In the genomic region with DNA sequence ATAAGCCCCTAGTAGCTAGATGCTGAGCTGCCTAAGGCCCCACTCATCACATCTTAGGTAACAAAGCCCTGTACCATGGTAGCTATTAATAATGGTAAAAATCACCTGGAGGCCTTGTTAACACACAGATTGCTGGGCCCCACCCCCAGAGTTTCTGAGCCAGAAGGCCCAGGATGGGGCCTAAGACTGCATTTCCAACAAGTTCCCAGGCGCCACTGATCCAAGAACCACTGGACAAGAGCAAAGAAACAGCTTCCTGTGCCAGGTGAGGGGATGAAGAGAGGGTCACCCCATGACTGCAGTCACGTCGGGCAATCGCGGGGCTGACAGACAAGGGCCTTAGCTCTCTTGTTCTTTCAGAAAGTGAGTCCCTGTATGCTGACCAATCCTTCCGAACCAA, we compare ENCODE assay signal across 26 cellular contexts. TPM values are rescaled to one million over a fixed set of nuclear protein-coding genes. Genes with fewer than 3 reads are reported as not detected.
DNase-seq lines count a peak whose midpoint lies in the region; FAIRE-seq and TF ChIP-seq lines count a peak whose summit lies in the region.
"Had no signal": no experiment of that assay in that cellular context is flagged by ENCODE, and none has a peak within 500 bp of the region (broad histone marks: within the 10 kb centered on the region; RNA-seq: fewer than 3 reads in every experiment).

No MANE protein-coding gene starts in this region.

- H4K8ac ChIP-seq in H1 (ENCODE audit: extremely low read depth, insufficient read depth, low read length) = no peak overlapping the region; the same call in 1 of the 2 replicates

- H3K27ac Mint-ChIP-seq in activated T-helper 2 cell treated with anti-CD3 and anti-CD28 coated beads, Interferon-gamma antibody, Interleukin-2, Interleukin-4, amounts not matched to agents 10 μg/mL and 5 μg/mL and 100 μg/mL, durations not matched to agents 14 hours and 24 hours and 36 hours = no peak overlapping the region
- H3K27ac Mint-ChIP-seq: CD4-positive, alpha-beta T cell; GM23338; HFFc6 had no signal

- peaks cover 0 to 3% of the 10 kb centered on the region in 2 experiments; a peak in 1 of 4 replicates for H3K9me3 ChIP-seq in H1 (ENCODE audit: insufficient read depth in 2 of 2, low read depth in 1 of 2, low read length in 1 of 2)
- H3K9me3 ChIP-seq in spleen = no peaks in the 10 kb centered on the region
- H3K9me3 ChIP-seq: A549, BE2C, HAP-1 had no signal

- H3K27me3 ChIP-seq in KMS-11 (ENCODE audit: insufficient read depth, low read depth) (no peaks in the 10 kb centered on the region), H1 (replicated peaks in 1 of 4; ENCODE audit: control insufficient read depth in 3 of 4, extremely low read depth in 1 of 4, insufficient read depth in 3 of 4, low read length in 3 of 4) (no peaks in the 10 kb centered on the region), spleen (replicated peaks in 1 of 7) (no peaks in the 10 kb centered on the region)
- H3K27me3 ChIP-seq: BE2C; BLaER1 treated with 17β-estradiol and CSF1 and Interleukin-3, amounts not matched to agents 10 nM and 100 nM had no signal

- no peak overlapping the region for H3K9ac ChIP-seq in KMS-11
- no peak overlapping the region for H3K9ac ChIP-seq in H1 (replicated peaks in 1 of 4; ENCODE audit: extremely low read depth in 1 of 4, low read depth in 3 of 4, low read length in 3 of 4)
- H3K9ac ChIP-seq: BLaER1 treated with 17β-estradiol and CSF1 and Interleukin-3, amounts not matched to agents 10 nM and 100 nM had no signal

- intact Hi-C loops in spleen (cut with DNase I; ENCODE audit: low total_unique reads) = no loop called here
- intact Hi-C loops in activated T-helper 2 cell treated with anti-CD3 and anti-CD28 coated beads, Interferon-gamma antibody, Interleukin-2, Interleukin-4, amounts not matched to agents 10 μg/mL and 5 μg/mL and 100 μg/mL, durations not matched to agents 14 hours and 24 hours and 36 hours (cut with micrococcal nuclease) = no loop called here

- no peak overlapping the region for H3K4ac ChIP-seq in H1 (replicated peaks; ENCODE audit: insufficient read length, low read depth, low read length)

- H3K56ac ChIP-seq in H1 (replicated peaks; ENCODE audit: insufficient read length, low read depth, low read length) = no peak overlapping the region

- no peak overlapping the region for H3K4me3 Mint-ChIP-seq in activated T-helper 2 cell treated with anti-CD3 and anti-CD28 coated beads, Interferon-gamma antibody, Interleukin-2, Interleukin-4, amounts not matched to agents 10 μg/mL and 5 μg/mL and 100 μg/mL, durations not matched to agents 14 hours and 24 hours and 36 hours (ENCODE audit: low read depth)
- H3K4me3 Mint-ChIP-seq: CD14-positive monocyte; CD4-positive, alpha-beta T cell; CD8-positive, alpha-beta memory T cell; GM23338; HFFc6 had no signal

- H2BK12ac ChIP-seq in H1 (ENCODE audit: low read depth, low read length) = no peak overlapping the region

- 0 out of 2 replicates have a peak overlapping the region, but pooled peaks have one; percentile 34 for H2BK20ac ChIP-seq in H1 (ENCODE audit: low read length)

- no peak overlapping the region for H3K18ac ChIP-seq in H1 (ENCODE audit: extremely low read depth, low read length)

- H3K79me2 ChIP-seq in KMS-11 (ENCODE audit: insufficient read depth, low read depth) (no peaks in the 10 kb centered on the region), H1 (ENCODE audit: control insufficient read depth in 1 of 2, insufficient read depth in 2 of 2, low read length in 2 of 2) (peaks cover 0 to 15% of the 10 kb centered on the region in 2 experiments; a peak in 1 of 4 replicates)

- peak overlapping the region; percentile 83; the same call in 1 of the 2 replicates for H2BK5ac ChIP-seq in H1 (ENCODE audit: low read depth, low read length)

- H3K4me1 Mint-ChIP-seq in activated T-helper 2 cell treated with anti-CD3 and anti-CD28 coated beads, Interferon-gamma antibody, Interleukin-2, Interleukin-4, amounts not matched to agents 10 μg/mL and 5 μg/mL and 100 μg/mL, durations not matched to agents 14 hours and 24 hours and 36 hours (ENCODE audit: low read depth) = peaks cover 58% of the 10 kb centered on the region

- no peak for TF ChIP-seq POLR2A in H1 (IDR thresholded peaks at IDR 0.05; ENCODE audit: control extremely low read depth in 1 of 2, low read depth in 2 of 2, low read length in 2 of 2)
- TF ChIP-seq POLR2A in spleen (IDR thresholded peaks at IDR 0.05) = no peak

- no peak for TF ChIP-seq RAD21 in H1 (IDR thresholded peaks at IDR 0.05 in 1 of 2, conservative IDR thresholded peaks at IDR 0.05 in 1 of 2; ENCODE audit: low read depth in 2 of 2, low read length in 2 of 2)

- no peak overlapping the region for H3K23ac ChIP-seq in H1 (ENCODE audit: insufficient read length)

- H3K36me3 ChIP-seq in KMS-11 (ENCODE audit: insufficient read depth) (no peaks in the 10 kb centered on the region), H1 (ENCODE audit: control insufficient read depth in 2 of 4, insufficient read depth in 4 of 4, low read length in 3 of 4) (peaks cover 12 to 68% (median 35%) of the 10 kb centered on the region in 4 experiments), spleen (peaks cover 0 to 100% (median 76%) of the 10 kb centered on the region in 6 donors)
- H3K36me3 ChIP-seq: BE2C had no signal

- no peak overlapping the region for H2BK120ac ChIP-seq in H1 (replicated peaks; ENCODE audit: low read depth, low read length)

- H3K4me1 ChIP-seq in KMS-11 (ENCODE audit: low read depth, poor library complexity, severe bottlenecking) (peaks cover 69% of the 10 kb centered on the region), H1 (replicated peaks in 1 of 4; ENCODE audit: control insufficient read depth in 3 of 4, insufficient read depth in 4 of 4, low read length in 3 of 4) (0 out of 7 replicates have a peak, but pooled peaks cover 0 to 2% (median 0%) of the 10 kb centered on the region in 4 experiments), spleen (peaks cover 0 to 15% (median 3%) of the 10 kb centered on the region in 6 donors)
- H3K4me1 ChIP-seq: BE2C, HAP-1 had no signal

- H3K27me3 Mint-ChIP-seq in activated T-helper 2 cell treated with anti-CD3 and anti-CD28 coated beads, Interferon-gamma antibody, Interleukin-2, Interleukin-4, amounts not matched to agents 10 μg/mL and 5 μg/mL and 100 μg/mL, durations not matched to agents 14 hours and 24 hours and 36 hours (ENCODE audit: low read depth) = no peaks in the 10 kb centered on the region

- H3K23me2 ChIP-seq in H1 (ENCODE audit: low read depth, low read length) = no peaks in the 10 kb centered on the region

- H4K5ac ChIP-seq in H1 (ENCODE audit: insufficient read length, low read depth, low read length) = no peak overlapping the region

- H4K20me1 ChIP-seq in KMS-11 (ENCODE audit: insufficient read depth) (0 out of 2 replicates have a peak, but pooled peaks cover 2% of the 10 kb centered on the region), H1 (replicated peaks in 1 of 2; ENCODE audit: control insufficient read depth in 1 of 2, insufficient read depth in 2 of 2, low read length in 2 of 2) (no peaks in the 10 kb centered on the region)

- TF ChIP-seq CTCF in KMS-11 (conservative IDR thresholded peaks at IDR 0.05; ENCODE audit: low read depth, low read length) = no peak
- no peak for TF ChIP-seq CTCF in H1 (IDR thresholded peaks at IDR 0.05; ENCODE audit: control extremely low read depth in 1 of 3, insufficient read depth in 1 of 3, low read depth in 1 of 3, low read length in 3 of 3)
- TF ChIP-seq CTCF in spleen (IDR thresholded peaks at IDR 0.05 in 8 of 11, conservative IDR thresholded peaks at IDR 0.05 in 3 of 11) = no peak

- DNase-seq in activated effector memory CD4-positive, alpha-beta T cell treated with anti-CD3 and anti-CD28 coated beads, Interleukin-2, amount 50 U/mL, for 16 hours = peak; percentile 34
- DNase-seq in activated effector memory CD4-positive, alpha-beta T cell treated with Interleukin-2 at 50 U/mL for 16 hours = no peak
- DNase-seq in H1 (ENCODE audit: low read depth in 1 of 2, low spot score in 2 of 2) = no peak
- peak; percentile 61 for DNase-seq in spleen
- no peak for DNase-seq in SK-N-DZ (ENCODE audit: low spot score)
- DNase-seq in activated T-helper 2 cell treated with anti-CD3 and anti-CD28 coated beads, Interferon-gamma antibody, Interleukin-2, Interleukin-4, amounts not matched to agents 10 μg/mL and 5 μg/mL and 100 μg/mL, durations not matched to agents 14 hours and 24 hours and 36 hours (ENCODE audit: low spot score) = no peak
- DNase-seq: 8988T; ACHN; AML-193; BE2C; CD4-positive, alpha-beta T cell; CD8-positive, alpha-beta memory T cell; DMS 273 treated with DMSO at 0.1 percent for 48 hours; EL; GDM1; HFFc6 had no signal

- no peak overlapping the region; the same call in 1 of the 2 replicates for H2AK5ac ChIP-seq in H1 (ENCODE audit: low read depth, low read length)

- H4K91ac ChIP-seq in H1 (replicated peaks; ENCODE audit: insufficient read length, low read length) = peak overlapping the region; percentile 67

- peaks cover 14% of the 10 kb centered on the region for H3K36me3 Mint-ChIP-seq in activated T-helper 2 cell treated with anti-CD3 and anti-CD28 coated beads, Interferon-gamma antibody, Interleukin-2, Interleukin-4, amounts not matched to agents 10 μg/mL and 5 μg/mL and 100 μg/mL, durations not matched to agents 14 hours and 24 hours and 36 hours (ENCODE audit: low read depth)
- H3K36me3 Mint-ChIP-seq: CD14-positive monocyte; CD8-positive, alpha-beta memory T cell had no signal

- no peak overlapping the region for H3K4me3 ChIP-seq in KMS-11 (IDR thresholded peaks at IDR 0.05; ENCODE audit: insufficient read depth, low read depth, low read length)
- no peak overlapping the region for H3K4me3 ChIP-seq in H1 (ENCODE audit: extremely low read depth in 1 of 4, insufficient read depth in 2 of 4, low read depth in 3 of 4, low read length in 4 of 4)
- H3K4me3 ChIP-seq in spleen = no peak overlapping the region
- H3K4me3 ChIP-seq: A549; BLaER1 treated with 17β-estradiol and CSF1 and Interleukin-3, amounts not matched to agents 10 nM and 100 nM; GM12878; GM23338; HAP-1 had no signal

- peak overlapping the region; percentile 56; the same call in 1 of the 2 replicates for H3K4me2 ChIP-seq in KMS-11
- no peak overlapping the region for H3K4me2 ChIP-seq in H1 (ENCODE audit: insufficient read depth in 1 of 2, low read depth in 2 of 2, low read length in 2 of 2)
- H3K4me2 ChIP-seq: A549; BLaER1 treated with 17β-estradiol and CSF1 and Interleukin-3, amounts not matched to agents 10 nM and 100 nM; GM23338 had no signal

- H3K79me1 ChIP-seq in H1 (ENCODE audit: low read depth, low read length) = no peaks in the 10 kb centered on the region; the same call in 1 of the 2 replicates

- CTCF ChIA-PET in H1 (lab: Charles Lee; ENCODE audit: partially characterized antibody) = interaction anchor here (1.0 to 16.4 kb wide), 11 partner anchors 9 to 277 kb away, joined by 3 to 363 read pairs (median 4); no protein-coding TSS in a partner anchor

- FAIRE-seq in H1 (lab: Jason Lieb, UNC) = no peak
- FAIRE-seq: A549, D721Med, GM12878, GM19239, H54 had no signal

- H2AFZ ChIP-seq in KMS-11 (ENCODE audit: low read depth) (no peak overlapping the region), H1 (ENCODE audit: low read length) (no peak overlapping the region)
- H2AFZ ChIP-seq: GM23338 had no signal

- no peak overlapping the region for H2BK15ac ChIP-seq in H1 (ENCODE audit: low read length)

- no peaks in the 10 kb centered on the region for H3K9me3 Mint-ChIP-seq in activated T-helper 2 cell treated with anti-CD3 and anti-CD28 coated beads, Interferon-gamma antibody, Interleukin-2, Interleukin-4, amounts not matched to agents 10 μg/mL and 5 μg/mL and 100 μg/mL, durations not matched to agents 14 hours and 24 hours and 36 hours
- H3K9me3 Mint-ChIP-seq: CD14-positive monocyte; CD4-positive, alpha-beta T cell; CD8-positive, alpha-beta memory T cell; HFFc6 had no signal

- 96% methylated on average over 6 of the region's 6 CpGs; no CpG with 5 or more reads in 1 of the 2 experiments for WGBS in H1 (ENCODE audit: extremely low coverage in 1 of 2, insufficient coverage in 1 of 2, insufficient read length in 1 of 2, insufficient replicate concordance in 2 of 2, low coverage in 1 of 2, low lambda C conversion rate in 2 of 2, missing lambda C conversion rate in 1 of 2), 2 experiments
- 83 to 100% (median 97%) methylated on average over 5 to 6 of the region's 6 CpGs for WGBS in spleen, 5 donors

- H3K27ac ChIP-seq in KMS-11 = no peak overlapping the region
- no peak overlapping the region for H3K27ac ChIP-seq in H1 (ENCODE audit: low read depth, low read length)
- H3K27ac ChIP-seq in spleen = no peak overlapping the region
- H3K27ac ChIP-seq: BLaER1 treated with 17β-estradiol and CSF1 and Interleukin-3, amounts not matched to agents 10 nM and 100 nM had no signal

- TF ChIP-seq EP300 in H1 (IDR thresholded peaks at IDR 0.05; ENCODE audit: borderline replicate concordance in 1 of 2, low read depth in 2 of 2, low read length in 2 of 2) = no peak

- POLR2A ChIA-PET in H1 (lab: Charles Lee; ENCODE audit: partially characterized antibody) = interaction anchor here (0.8 to 0.9 kb wide), 3 partner anchors 9 to 12 kb away, joined by 3 to 4 read pairs (median 3); no protein-coding TSS in a partner anchor

- H3K14ac ChIP-seq in H1 (ENCODE audit: insufficient read length) = no peak overlapping the region

RNA-seq across cellular contexts. Expression of a gene that starts 46.8 kb away (rescaled TPM):
- total RNA-seq in H1 (2021; fragmentation: NEBNext Ultra II Directional; extraction: Animal tissue kit (Norgen Biotek cat#: 25700)) = 0.27 TPM in 1 of 2 replicates, not detected in the other
- polyA plus RNA-seq in H1 (2011; rRNA removed) (0.30 and 0.33 TPM in 2 replicates), spleen (not detected)
- 0.28 TPM for polyA plus RNA-seq in H1 (2011; cell fraction: cytosol; rRNA removed)
- 0.34 TPM for polyA plus RNA-seq in H1 (2011; cell fraction: nucleus; rRNA removed)
- 0.11 to 0.14 TPM (median 0.13 TPM) in 3 of 4 replicates, not detected in the other for polyA plus RNA-seq in H1 (2012, experiment 1 of 2)
- not detected for polyA plus RNA-seq in H1 (2012, experiment 2 of 2)
- 0.20 TPM for polyA plus RNA-seq in H1 (2013, experiment 1 of 2)
- 0.18 TPM for polyA plus RNA-seq in H1 (2013, experiment 2 of 2)
- 0.41 TPM in 1 of 2 replicates, not detected in the other for polyA minus RNA-seq in H1 (2011; rRNA and poly(A)+ RNA removed)
- polyA minus RNA-seq in H1 (2011; cell fraction: cytosol; rRNA and poly(A)+ RNA removed) = not detected
- not detected for polyA minus RNA-seq in H1 (2011; cell fraction: nucleus; rRNA and poly(A)+ RNA removed)
- not detected for total RNA-seq in spleen
- not detected in 2 replicates for polyA plus RNA-seq in SK-N-DZ (2014; cell fraction: cytosol; rRNA removed)
- polyA plus RNA-seq in SK-N-DZ (2014; cell fraction: nucleus; rRNA removed) = not detected in 2 replicates
- total RNA-seq in activated T-helper 2 cell treated with anti-CD3 and anti-CD28 coated beads, Interferon-gamma antibody, Interleukin-2, Interleukin-4, amounts not matched to agents 10 μg/mL and 5 μg/mL and 100 μg/mL, durations not matched to agents 14 hours and 24 hours and 36 hours = not detected in 2 replicates
- total RNA-seq: CD4-positive, alpha-beta T cell; CD8-positive, alpha-beta memory T cell; GM12878; GM23338; HFFc6 had no signal
- polyA plus RNA-seq: A549; CD14-positive monocyte; CD8-positive, alpha-beta memory T cell had no signal

RNA-seq across cellular contexts. Expression of a gene that starts 50.0 kb away (rescaled TPM):
- 245 and 264 TPM in 2 replicates for total RNA-seq in H1 (2021; fragmentation: NEBNext Ultra II Directional; extraction: Animal tissue kit (Norgen Biotek cat#: 25700))
- polyA plus RNA-seq in H1 (2011; rRNA removed) (169 and 199 TPM in 2 replicates), spleen (100 to 1,000 TPM; 159 to 184 (median 160) TPM)
- 145 TPM for polyA plus RNA-seq in H1 (2011; cell fraction: cytosol; rRNA removed)
- polyA plus RNA-seq in H1 (2011; cell fraction: nucleus; rRNA removed) = 149 TPM
- 232 to 293 TPM (median 265 TPM) in 4 replicates for polyA plus RNA-seq in H1 (2012, experiment 1 of 2)
- 278 TPM for polyA plus RNA-seq in H1 (2012, experiment 2 of 2)
- polyA plus RNA-seq in H1 (2013, experiment 1 of 2) = 242 TPM
- 244 TPM for polyA plus RNA-seq in H1 (2013, experiment 2 of 2)
- polyA minus RNA-seq in H1 (2011; rRNA and poly(A)+ RNA removed) = 142 and 150 TPM in 2 replicates
- 109 TPM for polyA minus RNA-seq in H1 (2011; cell fraction: cytosol; rRNA and poly(A)+ RNA removed)
- 70.1 TPM for polyA minus RNA-seq in H1 (2011; cell fraction: nucleus; rRNA and poly(A)+ RNA removed)
- total RNA-seq in spleen = 100 to 1,000 TPM; 101 to 225 (median 176) TPM
- polyA plus RNA-seq in SK-N-DZ (2014; cell fraction: cytosol; rRNA removed) = 1.4 and 1.8 TPM in 2 replicates
- 0.59 TPM in 1 of 2 replicates, not detected in the other for polyA plus RNA-seq in SK-N-DZ (2014; cell fraction: nucleus; rRNA removed)
- 2.7 and 2.9 TPM in 2 replicates for total RNA-seq in activated T-helper 2 cell treated with anti-CD3 and anti-CD28 coated beads, Interferon-gamma antibody, Interleukin-2, Interleukin-4, amounts not matched to agents 10 μg/mL and 5 μg/mL and 100 μg/mL, durations not matched to agents 14 hours and 24 hours and 36 hours

Comparison
In these comparisons a context has a peak if more than half of its experiments do, and no peak if none do; other contexts are left out.
1. DNase-seq: peak in activated effector memory CD4-positive, alpha-beta T cell treated with anti-CD3 and anti-CD28 coated beads, Interleukin-2, amount 50 U/mL, for 16 hours (single experiment) and spleen (single experiment); none in activated effector memory CD4-positive, alpha-beta T cell treated with Interleukin-2 at 50 U/mL for 16 hours (single experiment), H1 (0 of 2), SK-N-DZ (single experiment) and activated T-helper 2 cell treated with anti-CD3 and anti-CD28 coated beads, Interferon-gamma antibody, Interleukin-2, Interleukin-4, amounts not matched to agents 10 μg/mL and 5 μg/mL and 100 μg/mL, durations not matched to agents 14 hours and 24 hours and 36 hours (single experiment).
2. RNA of a gene that starts 50.0 kb away (total RNA-seq): 245 to 264 TPM in H1 and 101 to 225 TPM in spleen; 2.7 to 2.9 TPM in activated T-helper 2 cell treated with anti-CD3 and anti-CD28 coated beads, Interferon-gamma antibody, Interleukin-2, Interleukin-4, amounts not matched to agents 10 μg/mL and 5 μg/mL and 100 μg/mL, durations not matched to agents 14 hours and 24 hours and 36 hours; every median in the first group is over 10 times any median in the second.